Comparison of ENCODE assay signal across 16 cellular contexts in the genomic region with DNA sequence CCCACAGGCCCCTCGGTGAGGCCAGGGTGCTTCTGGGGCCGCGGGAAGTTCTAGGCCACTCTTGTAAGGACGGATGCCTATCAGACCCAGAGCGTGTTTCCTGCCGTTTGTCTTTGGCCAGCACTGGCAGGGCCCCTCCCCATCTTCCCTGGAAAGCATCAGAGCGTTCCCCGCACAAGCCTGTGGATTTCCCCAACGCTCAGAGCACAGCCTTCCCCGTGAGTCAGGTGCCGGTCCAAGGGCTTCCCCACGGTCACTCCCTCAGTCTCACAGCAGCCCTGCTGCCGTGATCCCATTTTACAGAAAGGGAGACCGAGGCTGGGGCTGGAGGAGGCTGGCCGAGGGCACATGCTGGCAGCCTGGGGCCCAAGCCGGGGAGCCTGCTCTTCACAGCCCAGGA. TPM values are rescaled to one million over a fixed set of nuclear protein-coding genes. Genes with fewer than 3 reads are reported as not detected.
DNase-seq lines count a peak whose midpoint lies in the region; ATAC-seq and TF ChIP-seq lines count a peak whose summit lies in the region.
"Had no signal": no experiment of that assay in that cellular context is flagged by ENCODE, and none has a peak within 500 bp of the region (broad histone marks: within the 10 kb centered on the region; RNA-seq: fewer than 3 reads in every experiment).

No MANE protein-coding gene starts in this region.

- H3K4me3 ChIP-seq in neural progenitor cell, result no peak overlapping the region
- H3K4me3 ChIP-seq in SJCRH30, result no peak overlapping the region
- H3K4me3 ChIP-seq: HAP-1, K562 had no signal

- H3K4me3 Mint-ChIP-seq in activated naive CD8-positive, alpha-beta T cell treated with anti-CD3 and anti-CD28 coated beads, Interleukin-2, amount 50 U/mL, for 24 hours, result no peak overlapping the region
- H3K4me3 Mint-ChIP-seq in activated naive CD8-positive, alpha-beta T cell treated with anti-CD3 and anti-CD28 coated beads for 36 hours, result no peak overlapping the region
- H3K4me3 Mint-ChIP-seq in neural progenitor cell, result no peak overlapping the region
- H3K4me3 Mint-ChIP-seq: CD14-positive monocyte; CD8-positive, alpha-beta memory T cell had no signal

- peak; percentile 33 for ATAC-seq in activated naive CD8-positive, alpha-beta T cell treated with anti-CD3 and anti-CD28 coated beads, Interleukin-2, amount 50 U/mL, for 24 hours

- TF ChIP-seq CTCF in neural progenitor cell (IDR thresholded peaks at IDR 0.05), result no peak

- H3K79me2 ChIP-seq in neural progenitor cell (ENCODE audit: low read depth), result no peaks in the 10 kb centered on the region

- no peak overlapping the region for H3K27ac ChIP-seq in neural progenitor cell
- H3K27ac ChIP-seq in SJCRH30, result no peak overlapping the region
- H3K27ac ChIP-seq: 22Rv1 had no signal

- H3K9me3 Mint-ChIP-seq in activated naive CD8-positive, alpha-beta T cell treated with anti-CD3 and anti-CD28 coated beads, Interleukin-2, amount 50 U/mL, for 24 hours, result no peaks in the 10 kb centered on the region
- H3K9me3 Mint-ChIP-seq in activated naive CD8-positive, alpha-beta T cell treated with anti-CD3 and anti-CD28 coated beads for 36 hours, result no peaks in the 10 kb centered on the region
- peaks cover 13% of the 10 kb centered on the region for H3K9me3 Mint-ChIP-seq in neural progenitor cell
- H3K9me3 Mint-ChIP-seq: CD8-positive, alpha-beta memory T cell had no signal

- H3K9ac ChIP-seq in neural progenitor cell, result no peak overlapping the region

- no peak overlapping the region for H3K4me2 ChIP-seq in neural progenitor cell

- no peak for DNase-seq in activated naive CD8-positive, alpha-beta T cell treated with anti-CD3 and anti-CD28 coated beads, Interleukin-2, amount 50 U/mL, for 24 hours
- DNase-seq in activated naive CD8-positive, alpha-beta T cell treated with anti-CD3 and anti-CD28 coated beads for 36 hours, result no peak
- DNase-seq in amniotic epithelial cell (ENCODE audit: low read depth), result peak; percentile 61
- no peak for DNase-seq in neural progenitor cell (ENCODE audit: low spot score)
- DNase-seq in SJCRH30, result no peak
- no peak for DNase-seq in kidney tubule cell (ENCODE audit: low spot score)
- no peak for DNase-seq in COLO829 (ENCODE audit: low spot score)
- no peak for DNase-seq in HK-2 (ENCODE audit: unreplicated experiment)
- DNase-seq: Calu3; CD8-positive, alpha-beta memory T cell; DMS 273 treated with DMSO at 0.1 percent for 48 hours; GOT3 had no signal

- no peak overlapping the region for H3K27ac Mint-ChIP-seq in activated naive CD8-positive, alpha-beta T cell treated with anti-CD3 and anti-CD28 coated beads, Interleukin-2, amount 50 U/mL, for 24 hours
- no peak overlapping the region for H3K27ac Mint-ChIP-seq in activated naive CD8-positive, alpha-beta T cell treated with anti-CD3 and anti-CD28 coated beads for 36 hours
- peak overlapping the region; percentile 60 for H3K27ac Mint-ChIP-seq in neural progenitor cell
- H3K27ac Mint-ChIP-seq: CD8-positive, alpha-beta memory T cell had no signal

- peaks cover under 1% of the 10 kb centered on the region for H4K20me1 ChIP-seq in neural progenitor cell (ENCODE audit: low read depth)

- no peak overlapping the region for H2AFZ ChIP-seq in neural progenitor cell (replicated peaks)

- H3K27me3 Mint-ChIP-seq in activated naive CD8-positive, alpha-beta T cell treated with anti-CD3 and anti-CD28 coated beads, Interleukin-2, amount 50 U/mL, for 24 hours, result peaks cover 4% of the 10 kb centered on the region
- H3K27me3 Mint-ChIP-seq in activated naive CD8-positive, alpha-beta T cell treated with anti-CD3 and anti-CD28 coated beads for 36 hours, result peaks cover 3% of the 10 kb centered on the region
- H3K27me3 Mint-ChIP-seq in neural progenitor cell (ENCODE audit: insufficient read depth, low read depth), result peaks cover 18% of the 10 kb centered on the region

- no peaks in the 10 kb centered on the region for H3F3A ChIP-seq in neural progenitor cell (ENCODE audit: low read depth)

- H3K4me1 ChIP-seq in neural progenitor cell (peaks cover 5% of the 10 kb centered on the region), SJCRH30 (peaks cover 13% of the 10 kb centered on the region)
- H3K4me1 ChIP-seq: HAP-1 had no signal

- H3K4me1 Mint-ChIP-seq in activated naive CD8-positive, alpha-beta T cell treated with anti-CD3 and anti-CD28 coated beads, Interleukin-2, amount 50 U/mL, for 24 hours, result no peaks in the 10 kb centered on the region
- no peaks in the 10 kb centered on the region for H3K4me1 Mint-ChIP-seq in activated naive CD8-positive, alpha-beta T cell treated with anti-CD3 and anti-CD28 coated beads for 36 hours
- peaks cover 10% of the 10 kb centered on the region for H3K4me1 Mint-ChIP-seq in neural progenitor cell
- H3K4me1 Mint-ChIP-seq: CD14-positive monocyte; CD8-positive, alpha-beta memory T cell had no signal

- peaks cover 10% of the 10 kb centered on the region for H3K27me3 ChIP-seq in neural progenitor cell
- H3K27me3 ChIP-seq in SJCRH30, result no peaks in the 10 kb centered on the region

- no peaks in the 10 kb centered on the region for H3K36me3 Mint-ChIP-seq in activated naive CD8-positive, alpha-beta T cell treated with anti-CD3 and anti-CD28 coated beads, Interleukin-2, amount 50 U/mL, for 24 hours (ENCODE audit: low read depth)
- H3K36me3 Mint-ChIP-seq in activated naive CD8-positive, alpha-beta T cell treated with anti-CD3 and anti-CD28 coated beads for 36 hours, result no peaks in the 10 kb centered on the region
- H3K36me3 Mint-ChIP-seq in neural progenitor cell, result peaks cover 2% of the 10 kb centered on the region
- H3K36me3 Mint-ChIP-seq: CD8-positive, alpha-beta memory T cell had no signal

- H3K9me3 ChIP-seq in neural progenitor cell (ENCODE audit: low read depth) (no peaks in the 10 kb centered on the region), SJCRH30 (replicated peaks) (no peaks in the 10 kb centered on the region)
- H3K9me3 ChIP-seq: HAP-1 had no signal

- H3K36me3 ChIP-seq in neural progenitor cell (no peaks in the 10 kb centered on the region), SJCRH30 (no peaks in the 10 kb centered on the region)
- H3K36me3 ChIP-seq: HAP-1 had no signal

RNA-seq across cellular contexts. Expression of gene CRISPLD2, which starts 33.7 kb away (rescaled TPM):
- total RNA-seq in activated naive CD8-positive, alpha-beta T cell treated with anti-CD3 and anti-CD28 coated beads for 36 hours, result not detected
- 0.11 and 0.50 TPM in 2 replicates for total RNA-seq in neural progenitor cell (ENCODE audit: low replicate concordance)
- 0.34 and 0.48 TPM in 2 replicates for total RNA-seq in SJCRH30 (2014; rRNA removed; shearing (Covaris generic))
